1 cellular context compared by ENCODE assay signal in the genomic region with DNA sequence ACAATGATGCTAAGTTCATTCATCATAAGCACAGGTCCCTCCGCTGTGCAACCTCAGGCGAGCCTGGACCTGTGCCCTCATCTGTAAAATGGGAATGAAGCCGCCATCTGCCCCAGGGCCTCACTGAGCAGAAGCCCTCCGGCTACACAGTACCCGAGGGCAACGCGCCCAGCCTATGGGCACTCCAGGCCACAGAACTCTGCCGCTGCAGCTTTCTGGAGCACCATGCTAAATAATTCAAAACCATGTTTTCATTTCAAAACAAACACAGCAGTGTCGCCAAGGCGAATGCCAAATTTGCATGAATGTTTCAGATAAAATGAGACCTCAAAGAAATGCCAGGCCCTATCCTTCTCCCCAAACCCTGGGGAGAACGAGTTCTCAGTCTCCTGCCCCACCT.
TF ChIP-seq lines count a peak whose summit lies in the region.

No MANE protein-coding gene starts in this region.

TF ChIP-seq in H1, 55 proteins besides CTCF, POLR2A, EP300 and RAD21:
- TF ChIP-seq MAFK (IDR thresholded peaks at IDR 0.05; ENCODE audit: low read depth, low read length) (no peak), BCL11A (IDR thresholded peaks at IDR 0.05; ENCODE audit: low read depth in 2 of 2, low read length in 2 of 2) (no peak), BACH1 (IDR thresholded peaks at IDR 0.05; ENCODE audit: low read length) (no peak), E2F6 (IDR thresholded peaks at IDR 0.05) (no peak), CTBP2 (IDR thresholded peaks at IDR 0.05; ENCODE audit: borderline replicate concordance, insufficient read depth, insufficient read length, low read length) (no peak), PHF8 (conservative IDR thresholded peaks at IDR 0.05; ENCODE audit: low read depth, low read length) (no peak), JUND (IDR thresholded peaks at IDR 0.05; ENCODE audit: low read length) (no peak), CEBPB (IDR thresholded peaks at IDR 0.05; ENCODE audit: low read depth, low read length) (no peak), BRCA1 (IDR thresholded peaks at IDR 0.05; ENCODE audit: low read depth, low read length) (no peak), GTF2F1 (IDR thresholded peaks at IDR 0.05; ENCODE audit: borderline replicate concordance, low read depth, low read length) (no peak)
- TF ChIP-seq, protein P1, sequence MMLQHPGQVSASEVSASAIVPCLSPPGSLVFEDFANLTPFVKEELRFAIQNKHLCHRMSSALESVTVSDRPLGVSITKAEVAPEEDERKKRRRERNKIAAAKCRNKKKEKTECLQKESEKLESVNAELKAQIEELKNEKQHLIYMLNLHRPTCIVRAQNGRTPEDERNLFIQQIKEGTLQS (IDR thresholded peaks at IDR 0.05; ENCODE audit: insufficient read depth, low read depth, low read length): no peak
